ENCODE assay signal across 11 cellular contexts in the genomic region with DNA sequence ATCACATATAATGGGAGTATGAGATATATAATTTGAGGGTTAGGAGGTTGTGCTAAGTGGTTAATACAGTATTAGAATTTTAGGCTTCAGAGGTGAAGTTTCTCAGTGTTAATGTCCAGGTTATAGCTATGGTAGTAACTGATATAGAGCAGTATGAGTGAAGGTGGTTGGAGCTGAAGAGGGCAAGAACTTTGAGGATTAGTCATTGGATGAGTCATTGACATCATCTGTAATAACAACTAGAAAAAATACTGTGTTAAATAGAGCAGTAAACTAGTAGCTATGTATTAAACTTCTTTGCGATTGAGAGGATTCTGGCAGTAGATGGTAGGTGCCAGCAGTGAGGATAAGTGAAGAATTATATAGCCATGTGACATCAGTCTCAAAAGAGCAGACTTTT. TPM values are rescaled to one million over a fixed set of nuclear protein-coding genes. Genes with fewer than 3 reads are reported as not detected.
DNase-seq lines count a peak whose midpoint lies in the region; ATAC-seq, FAIRE-seq and TF ChIP-seq lines count a peak whose summit lies in the region.
"Had no signal": no experiment of that assay in that cellular context is flagged by ENCODE, and none has a peak within 500 bp of the region (broad histone marks: within the 10 kb centered on the region; RNA-seq: fewer than 3 reads in every experiment).

No MANE protein-coding gene starts in this region.

- H2AFZ ChIP-seq in HCT116 (ENCODE audit: low read depth, low read length, poor library complexity, severe bottlenecking), result no peak overlapping the region

- H3K79me2 ChIP-seq in HCT116 (ENCODE audit: insufficient read depth, low read length), result peaks cover 78% of the 10 kb centered on the region

- CTCF ChIA-PET in A673 (lab: Charles Lee) (no interaction called here), HCT116 (lab: Charles Lee) (interaction anchor here (1.7 to 4.4 kb wide), 2 partner anchors 11 to 62 kb away, joined by 4 to 28 read pairs; partner anchors contain the start of gene CTDSPL2)

- H3K4me1 ChIP-seq in A673 (ENCODE audit: insufficient read depth, low read length, poor library complexity, severe bottlenecking), result peaks cover 7% of the 10 kb centered on the region
- H3K4me1 ChIP-seq in HCT116 (ENCODE audit: control insufficient read depth in 1 of 2, insufficient read depth in 2 of 2, low read length in 2 of 2), result peaks cover 20 to 36% of the 10 kb centered on the region in 2 experiments

- H3K36me3 ChIP-seq in A673 (ENCODE audit: insufficient read depth, low read length, poor library complexity, severe bottlenecking) (peaks cover 68% of the 10 kb centered on the region), HCT116 (ENCODE audit: control insufficient read depth in 1 of 2, insufficient read depth in 2 of 2, low read length in 2 of 2) (peaks cover 12 to 27% of the 10 kb centered on the region in 2 experiments)

- H3K4me3 Mint-ChIP-seq in activated T-helper 1 cell treated with anti-CD3 and anti-CD28 coated beads, Interleukin-12 subunit alpha, Interleukin-12 subunit beta, Interleukin-2, Interleukin-4 antibody, amounts not matched to agents 30 ng/mL and 10 ng/mL and 1 ng/mL, durations not matched to agents 14 hours and 24 hours and 36 hours, result no peak overlapping the region
- H3K4me3 Mint-ChIP-seq: mesothelial cell of epicardium had no signal

- no peaks in the 10 kb centered on the region for H3K9me3 Mint-ChIP-seq in activated T-helper 1 cell treated with anti-CD3 and anti-CD28 coated beads, Interleukin-12 subunit alpha, Interleukin-12 subunit beta, Interleukin-2, Interleukin-4 antibody, amounts not matched to agents 30 ng/mL and 10 ng/mL and 1 ng/mL, durations not matched to agents 14 hours and 24 hours and 36 hours
- H3K9me3 Mint-ChIP-seq: mesothelial cell of epicardium had no signal

- no peaks in the 10 kb centered on the region for H3K9me3 ChIP-seq in A673 (ENCODE audit: low read depth, low read length, poor library complexity, severe bottlenecking)
- no peaks in the 10 kb centered on the region for H3K9me3 ChIP-seq in HCT116 (ENCODE audit: control insufficient read depth in 1 of 2, insufficient read depth in 1 of 2, low read depth in 1 of 2, low read length in 2 of 2)

- intact Hi-C loops in A673 (cut with micrococcal nuclease; ENCODE audit: unreplicated experiment) (no loop called here), HCT116 (cut with micrococcal nuclease) (no loop called here)
- intact Hi-C loops in activated T-helper 1 cell treated with anti-CD3 and anti-CD28 coated beads, Interleukin-12 subunit alpha, Interleukin-12 subunit beta, Interleukin-2, Interleukin-4 antibody, amounts not matched to agents 30 ng/mL and 10 ng/mL and 1 ng/mL, durations not matched to agents 14 hours and 24 hours and 36 hours (cut with micrococcal nuclease), result loop anchor here (5.0 kb wide), 1 partner anchor 62 kb away; the partner anchor contains the start of gene CTDSPL2

- BruUV-seq in A673 (replicated peaks; lab: Mats Ljungman, UMichigan) (no TSS peak), HCT116 (replicated peaks; lab: Mats Ljungman, UMichigan) (no TSS peak)

- H3K4me3 ChIP-seq in A673 (ENCODE audit: low read depth, low read length, poor library complexity, severe bottlenecking) (no peak overlapping the region), HCT116 (replicated peaks in 1 of 2; ENCODE audit: low read depth in 1 of 2, low read length in 2 of 2) (no peak overlapping the region)

- no peaks in the 10 kb centered on the region for H3K9me2 ChIP-seq in HCT116 (ENCODE audit: insufficient read depth)

- no peaks in the 10 kb centered on the region for H3K27me3 Mint-ChIP-seq in activated T-helper 1 cell treated with anti-CD3 and anti-CD28 coated beads, Interleukin-12 subunit alpha, Interleukin-12 subunit beta, Interleukin-2, Interleukin-4 antibody, amounts not matched to agents 30 ng/mL and 10 ng/mL and 1 ng/mL, durations not matched to agents 14 hours and 24 hours and 36 hours (ENCODE audit: insufficient read depth)

- no peak for TF ChIP-seq RAD21 in HCT116 (IDR thresholded peaks at IDR 0.05; ENCODE audit: low read depth)

- H3K9ac ChIP-seq in HCT116 (ENCODE audit: low read length), result no peak overlapping the region

- H3K36me3 Mint-ChIP-seq in activated T-helper 1 cell treated with anti-CD3 and anti-CD28 coated beads, Interleukin-12 subunit alpha, Interleukin-12 subunit beta, Interleukin-2, Interleukin-4 antibody, amounts not matched to agents 30 ng/mL and 10 ng/mL and 1 ng/mL, durations not matched to agents 14 hours and 24 hours and 36 hours (ENCODE audit: low read depth), result peaks cover 41% of the 10 kb centered on the region

- peaks cover 17% of the 10 kb centered on the region for H4K20me1 ChIP-seq in HCT116 (ENCODE audit: insufficient read depth)

- peak overlapping the region; percentile 38 for H3K4me2 ChIP-seq in HCT116 (ENCODE audit: low read length)

- FAIRE-seq in D721Med (lab: Jason Lieb, UNC), result no peak

- H3K27ac ChIP-seq in A673 (ENCODE audit: low read depth, low read length, poor library complexity, severe bottlenecking), result no peak overlapping the region
- H3K27ac ChIP-seq in HCT116 (ENCODE audit: low read depth, low read length), result peak overlapping the region; percentile 13; the same call in 1 of the 2 replicates

- DNase-seq in A673 (ENCODE audit: low spot score) (peak; percentile 21), HCT116 (ENCODE audit: low read depth, low spot score) (peak; percentile 33), iris pigment epithelial cell (ENCODE audit: low read depth) (peak; percentile 89), D721Med (ENCODE audit: insufficient read length, low spot score) (no peak), DMS114 treated with DMSO at 0.1 percent for 48 hours (lab: John Stamatoyannopoulos, UW; ENCODE audit: unreplicated experiment) (no peak)
- no peak for DNase-seq in activated T-helper 1 cell treated with anti-CD3 and anti-CD28 coated beads, Interleukin-12 subunit alpha, Interleukin-12 subunit beta, Interleukin-2, Interleukin-4 antibody, amounts not matched to agents 30 ng/mL and 10 ng/mL and 1 ng/mL, durations not matched to agents 14 hours and 24 hours and 36 hours (ENCODE audit: low spot score)
- DNase-seq: central memory CD4-positive, alpha-beta T cell; NCI-H1048 had no signal

- peak; percentile 88 for ATAC-seq in HCT116
- no peak for ATAC-seq in HG02885 (IDR thresholded peaks at IDR 0.05; ENCODE audit: poor library complexity, unreplicated experiment)
- ATAC-seq in HG03159 (IDR thresholded peaks at IDR 0.05; ENCODE audit: unreplicated experiment), result no peak

- RAD21 ChIA-PET in HCT116 (lab: Charles Lee; ENCODE audit: low non-redundant PET in 1 of 2, low total read pairs in 2 of 2, uncharacterized antibody in 2 of 2, unreplicated experiment in 2 of 2), result no interaction called here

- no peak for TF ChIP-seq POLR2A in HCT116 (IDR thresholded peaks at IDR 0.05; ENCODE audit: borderline replicate concordance, extremely low read depth, insufficient read depth, insufficient read length)

- POLR2A ChIA-PET in A673 (lab: Charles Lee; ENCODE audit: low non-redundant PET) (no interaction called here), HCT116 (lab: Charles Lee) (no interaction called here)

- no peak for TF ChIP-seq CTCF in A673 (conservative IDR thresholded peaks at IDR 0.05; ENCODE audit: low read depth, low read length)
- no peak for TF ChIP-seq CTCF in HCT116 (IDR thresholded peaks at IDR 0.05 in 2 of 3, conservative IDR thresholded peaks at IDR 0.05 in 1 of 3; ENCODE audit: borderline replicate concordance in 1 of 3, insufficient read depth in 1 of 3, low read depth in 2 of 3, low read length in 2 of 3)
- no peak for TF ChIP-seq CTCF in D721Med (IDR thresholded peaks at IDR 0.05; ENCODE audit: insufficient read depth, missing control alignments)

- H3K27me3 ChIP-seq in A673 (replicated peaks; ENCODE audit: insufficient read depth, low read depth, low read length, poor library complexity) (no peaks in the 10 kb centered on the region), HCT116 (ENCODE audit: insufficient read depth, low read length) (no peaks in the 10 kb centered on the region)

- peaks cover 14% of the 10 kb centered on the region for H3K4me1 Mint-ChIP-seq in activated T-helper 1 cell treated with anti-CD3 and anti-CD28 coated beads, Interleukin-12 subunit alpha, Interleukin-12 subunit beta, Interleukin-2, Interleukin-4 antibody, amounts not matched to agents 30 ng/mL and 10 ng/mL and 1 ng/mL, durations not matched to agents 14 hours and 24 hours and 36 hours (ENCODE audit: low read depth)
- H3K4me1 Mint-ChIP-seq: mesothelial cell of epicardium had no signal

- H3K27ac Mint-ChIP-seq in activated T-helper 1 cell treated with anti-CD3 and anti-CD28 coated beads, Interleukin-12 subunit alpha, Interleukin-12 subunit beta, Interleukin-2, Interleukin-4 antibody, amounts not matched to agents 30 ng/mL and 10 ng/mL and 1 ng/mL, durations not matched to agents 14 hours and 24 hours and 36 hours, result peak overlapping the region; percentile 20
- H3K27ac Mint-ChIP-seq: mesothelial cell of epicardium had no signal

TF ChIP-seq in HCT116, 20 proteins besides CTCF, POLR2A, EP300 and RAD21:
- TF ChIP-seq JUND (IDR thresholded peaks at IDR 0.05), result peak; percentile 80
- TF ChIP-seq CBX3 (IDR thresholded peaks at IDR 0.05; ENCODE audit: low read depth), result no peak
- TF ChIP-seq SP1 (IDR thresholded peaks at IDR 0.05; ENCODE audit: low read depth), result 0 out of 2 replicates have a peak, but pooled peaks have one; percentile 28
- peak; percentile 79 for TF ChIP-seq FOSL1 (IDR thresholded peaks at IDR 0.05; ENCODE audit: low read depth)
- TF ChIP-seq, protein P1, sequence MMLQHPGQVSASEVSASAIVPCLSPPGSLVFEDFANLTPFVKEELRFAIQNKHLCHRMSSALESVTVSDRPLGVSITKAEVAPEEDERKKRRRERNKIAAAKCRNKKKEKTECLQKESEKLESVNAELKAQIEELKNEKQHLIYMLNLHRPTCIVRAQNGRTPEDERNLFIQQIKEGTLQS (IDR thresholded peaks at IDR 0.05), result peak; percentile 34; the same call in 1 of the 2 replicates
- TF ChIP-seq ELF1 (IDR thresholded peaks at IDR 0.05; ENCODE audit: borderline replicate concordance, low read depth), result no peak

RNA-seq across cellular contexts. Expression of gene EIF3J, which starts 47.5 kb away (rescaled TPM):
- total RNA-seq in A673 (2021) (176 and 208 TPM in 2 replicates), HCT116 (2021; ENCODE audit: unreplicated experiment) (68.6 TPM)
- 35.2 and 49.2 TPM in 2 replicates for polyA plus RNA-seq in HCT116 (2012)
- 163 and 168 TPM in 2 replicates for total RNA-seq in activated T-helper 1 cell treated with anti-CD3 and anti-CD28 coated beads, Interleukin-12 subunit alpha, Interleukin-12 subunit beta, Interleukin-2, Interleukin-4 antibody, amounts not matched to agents 30 ng/mL and 10 ng/mL and 1 ng/mL, durations not matched to agents 14 hours and 24 hours and 36 hours

Comparison
In these comparisons a context has a peak if more than half of its experiments do, and no peak if none do; other contexts are left out.
1. DNase-seq: peak in A673 (single experiment), HCT116 (single experiment) and iris pigment epithelial cell (single experiment); none in activated T-helper 1 cell treated with anti-CD3 and anti-CD28 coated beads, Interleukin-12 subunit alpha, Interleukin-12 subunit beta, Interleukin-2, Interleukin-4 antibody, amounts not matched to agents 30 ng/mL and 10 ng/mL and 1 ng/mL, durations not matched to agents 14 hours and 24 hours and 36 hours (single experiment), D721Med (single experiment) and DMS114 treated with DMSO at 0.1 percent for 48 hours (single experiment).